ENCODE assay signal across 9 cellular contexts in genomic region chr15:90174140-90174891, GRCh38. TPM values are rescaled to one million over a fixed set of nuclear protein-coding genes. Genes with fewer than 3 reads are reported as not detected.
A peak's percentile ranks its signal among the peaks of the same experiment; 100 is the strongest.
DNase-seq lines count a peak whose midpoint lies in the region; ATAC-seq, FAIRE-seq and TF ChIP-seq lines count a peak whose summit lies in the region.
"Had no signal": no experiment of that assay in that cellular context is flagged by ENCODE, and none has a peak within 500 bp of the region (broad histone marks: within the 10 kb centered on the region; RNA-seq: fewer than 3 reads in every experiment).

No MANE protein-coding gene starts in this region.

- H3K27me3 ChIP-seq in thyroid gland = no peaks in the 10 kb centered on the region

- FAIRE-seq in GM12892 (lab: Jason Lieb, UNC) = no peak

- TF ChIP-seq POLR2A in thyroid gland (IDR thresholded peaks at IDR 0.05) (peak in 1 of 2 donors; percentile 52), GM12892 (IDR thresholded peaks at IDR 0.05; ENCODE audit: low read depth, low read length) (no peak)

- H3K4me1 ChIP-seq in thyroid gland = peaks cover 17 to 35% of the 10 kb centered on the region in 2 donors

- ATAC-seq in HG03354 (IDR thresholded peaks at IDR 0.05; ENCODE audit: poor library complexity, severe bottlenecking, unreplicated experiment) (no peak), HG03095 (IDR thresholded peaks at IDR 0.05; ENCODE audit: unreplicated experiment) (no peak), GM21529 (IDR thresholded peaks at IDR 0.05; ENCODE audit: unreplicated experiment) (no peak)

- intact Hi-C loops in thyroid gland (cut with DNase I) = no loop called here

- WGBS in thyroid gland, 2 donors = 56 to 58% methylated on average over 23 to 25 of the region's 25 CpGs

- no peak overlapping the region for H3K4me3 ChIP-seq in thyroid gland (replicated peaks in 1 of 3)

- DNase-seq in RPMI8226 (peak; percentile 56), epidermal melanocyte (ENCODE audit: insufficient read length, low spot score) (peak; percentile 50), midbrain (lab: John Stamatoyannopoulos, UW) (peak; percentile 94), thyroid gland (peak; percentile 100), GM12892 (ENCODE audit: insufficient read length) (no peak)
- DNase-seq: activated naive CD8-positive, alpha-beta T cell treated with anti-CD3 and anti-CD28 coated beads, Interleukin-2, amount 10 ng/mL, durations not matched to agents 7 days and 5 days had no signal

- peak overlapping the region; percentile 98 to 99 (median 98) for H3K27ac ChIP-seq in thyroid gland

- no peaks in the 10 kb centered on the region for H3K36me3 ChIP-seq in thyroid gland

- no peak for TF ChIP-seq CTCF in thyroid gland (IDR thresholded peaks at IDR 0.05)

- H3K9me3 ChIP-seq in thyroid gland = no peaks in the 10 kb centered on the region

RNA-seq across cellular contexts. Expression of gene SEMA4B, which starts 26.8 kb away (rescaled TPM):
- 100 to 1,000 TPM in 1 of 4 donors, 10 to 100 TPM in 3; 49.5 to 163 (median 69.9) TPM for total RNA-seq in thyroid gland
- polyA plus RNA-seq in GM12892 (2012; ENCODE audit: missing spikeins) = 7.3 TPM

RNA-seq across cellular contexts. Expression of gene CIB1, which starts 59.4 kb away (rescaled TPM):
- total RNA-seq in thyroid gland = 10 to 100 TPM; 24.3 to 90.0 (median 30.8) TPM
- polyA plus RNA-seq in GM12892 (2012; ENCODE audit: missing spikeins) = 82.3 TPM

RNA-seq across cellular contexts. Expression of gene GDPGP1, which starts 59.7 kb away (rescaled TPM):
- 10 to 100 TPM in 2 of 4 donors, 1 to 10 TPM in 2; 7.1 to 28.1 (median 13.6) TPM for total RNA-seq in thyroid gland
- polyA plus RNA-seq in GM12892 (2012; ENCODE audit: missing spikeins) = 3.2 TPM
